1 cellular context compared by ENCODE assay signal in genomic region chr19:5805465-5806132, GRCh38.
TF ChIP-seq lines count a peak whose summit lies in the region.

No MANE protein-coding gene starts in this region.

TF ChIP-seq in endothelial cell of umbilical vein, 7 proteins besides CTCF, POLR2A, EP300 and RAD21:
- no peak for TF ChIP-seq GATA2 (IDR thresholded peaks at IDR 0.05; ENCODE audit: insufficient read depth, insufficient read length, low read depth, low read length)
- TF ChIP-seq MYC (IDR thresholded peaks at IDR 0.05; ENCODE audit: low read depth, low read length), result no peak
- TF ChIP-seq EZH2 (IDR thresholded peaks at IDR 0.05; ENCODE audit: borderline replicate concordance, low read depth, low read length, severe bottlenecking), result peak; percentile 77
- TF ChIP-seq FOS (IDR thresholded peaks at IDR 0.05; ENCODE audit: borderline replicate concordance, insufficient read depth, low read length), result no peak
